In genomic region chr14:47103781-47104180, GRCh38 we compare ENCODE assay signal across 31 cellular contexts.
"Had no signal": no experiment of that assay in that cellular context is flagged by ENCODE, and none has a peak within 500 bp of the region (broad histone marks: within the 10 kb centered on the region; RNA-seq: fewer than 3 reads in every experiment).

No MANE protein-coding gene starts in this region.

- H3K4me1 ChIP-seq: ascending aorta, gastroesophageal sphincter, right lobe of liver, transverse colon had no signal

- H3K4me3 ChIP-seq: ascending aorta, coronary artery, dorsolateral prefrontal cortex, gastroesophageal sphincter, ovary, right lobe of liver, transverse colon had no signal

- H3K27ac ChIP-seq: ascending aorta, coronary artery, dorsolateral prefrontal cortex, gastroesophageal sphincter, ovary, right lobe of liver, transverse colon, VCaP had no signal

- H3K4me3 Mint-ChIP-seq: activated CD4-positive, alpha-beta memory T cell treated with anti-CD3 and anti-CD28 coated beads for 36 hours; activated naive CD4-positive, alpha-beta T cell treated with anti-CD3 and anti-CD28 coated beads for 36 hours; activated naive CD8-positive, alpha-beta T cell treated with anti-CD3 and anti-CD28 coated beads, Interleukin-2, amount 10 ng/mL, durations not matched to agents 7 days and 5 days; activated T-helper 1 cell treated with anti-CD3 and anti-CD28 coated beads, Interleukin-12 subunit alpha, Interleukin-12 subunit beta, Interleukin-2, Interleukin-4 antibody, amounts not matched to agents 30 ng/mL and 10 ng/mL and 1 ng/mL, durations not matched to agents 14 hours and 24 hours and 36 hours; brain; naive B cell; nephron progenitor cell; T-helper 1 cell treated with Interleukin-12 subunit alpha and Interleukin-12 subunit beta and Interleukin-4 antibody, amounts not matched to agents 30 μg/mL and 1 μg/mL, for 36 hours had no signal

- H3K9me3 Mint-ChIP-seq: activated naive CD8-positive, alpha-beta T cell treated with anti-CD3 and anti-CD28 coated beads, Interleukin-2, amount 10 ng/mL, durations not matched to agents 7 days and 5 days; brain; nephron progenitor cell had no signal

- H3K36me3 Mint-ChIP-seq: activated CD4-positive, alpha-beta memory T cell treated with anti-CD3 and anti-CD28 coated beads for 36 hours; activated naive CD8-positive, alpha-beta T cell treated with anti-CD3 and anti-CD28 coated beads, Interleukin-2, amount 10 ng/mL, durations not matched to agents 7 days and 5 days; brain; naive B cell had no signal

- H3K27ac Mint-ChIP-seq: activated CD4-positive, alpha-beta memory T cell treated with anti-CD3 and anti-CD28 coated beads for 36 hours; activated naive CD4-positive, alpha-beta T cell treated with anti-CD3 and anti-CD28 coated beads for 36 hours; activated naive CD8-positive, alpha-beta T cell treated with anti-CD3 and anti-CD28 coated beads, Interleukin-2, amount 10 ng/mL, durations not matched to agents 7 days and 5 days; activated T-helper 1 cell treated with anti-CD3 and anti-CD28 coated beads, Interleukin-12 subunit alpha, Interleukin-12 subunit beta, Interleukin-2, Interleukin-4 antibody, amounts not matched to agents 30 ng/mL and 10 ng/mL and 1 ng/mL, durations not matched to agents 14 hours and 24 hours and 36 hours; brain; nephron progenitor cell; progenitor cell of endocrine pancreas; T-helper 1 cell treated with Interleukin-12 subunit alpha and Interleukin-12 subunit beta and Interleukin-4 antibody, amounts not matched to agents 30 μg/mL and 1 μg/mL, for 36 hours had no signal

- H3K27me3 Mint-ChIP-seq: activated CD4-positive, alpha-beta memory T cell treated with anti-CD3 and anti-CD28 coated beads for 36 hours; activated naive CD8-positive, alpha-beta T cell treated with anti-CD3 and anti-CD28 coated beads, Interleukin-2, amount 10 ng/mL, durations not matched to agents 7 days and 5 days; brain; naive B cell had no signal

- H3K9me3 ChIP-seq: ascending aorta, gastroesophageal sphincter, ovary, right lobe of liver, transverse colon had no signal

- DNase-seq: activated CD4-positive, alpha-beta memory T cell treated with anti-CD3 and anti-CD28 coated beads for 36 hours; activated CD4-positive, alpha-beta T cell treated with anti-CD3 and anti-CD28 coated beads for 48 hours; activated CD8-positive, alpha-beta memory T cell treated with anti-CD3 and anti-CD28 coated beads, Interleukin-2, amount 50 U/mL, for 4 hours; activated effector memory CD4-positive, alpha-beta T cell treated with anti-CD3 and anti-CD28 coated beads, Interleukin-2, amount 50 U/mL, for 16 hours; activated naive CD4-positive, alpha-beta T cell treated with anti-CD3 and anti-CD28 coated beads for 36 hours; activated naive CD8-positive, alpha-beta T cell treated with anti-CD3 and anti-CD28 coated beads, Interleukin-2, amount 10 ng/mL, durations not matched to agents 7 days and 5 days; activated T-cell treated with anti-CD3 and anti-CD28 coated beads, Interleukin-2, amount 50 U/mL, for 1 hour; dorsolateral prefrontal cortex; effector memory CD4-positive, alpha-beta T cell; erythroblast; head of caudate nucleus; hippocampal formation; islet precursor cell; left cardiac atrium; left ventricle myocardium superior; naive B cell; nephron progenitor cell; ovary; right lobe of liver; stimulated activated CD4-positive, alpha-beta T cell treated with anti-CD3 and anti-CD28 coated beads, Interleukin-2, amount 100 ng/mL, for 48 hours; stimulated activated naive CD4-positive, alpha-beta T cell treated with Interleukin-2 at 50 U/mL for 16 hours; T-helper 9 cell; transverse colon had no signal

- H3K27me3 ChIP-seq: ascending aorta, dorsolateral prefrontal cortex, gastroesophageal sphincter, ovary, right lobe of liver, transverse colon had no signal

- H3K36me3 ChIP-seq: ascending aorta, gastroesophageal sphincter, ovary, right lobe of liver, transverse colon had no signal

- H3K4me1 Mint-ChIP-seq: activated naive CD8-positive, alpha-beta T cell treated with anti-CD3 and anti-CD28 coated beads, Interleukin-2, amount 10 ng/mL, durations not matched to agents 7 days and 5 days; brain; naive B cell; nephron progenitor cell had no signal
